Comparison of ENCODE assay signal across 16 cellular contexts in genomic region chr20:3454821-3455220, GRCh38.
"Had no signal": no experiment of that assay in that cellular context is flagged by ENCODE, and none has a peak within 500 bp of the region (broad histone marks: within the 10 kb centered on the region; RNA-seq: fewer than 3 reads in every experiment).

No MANE protein-coding gene starts in this region.

- FAIRE-seq: islet of Langerhans had no signal

- H3K4me1 Mint-ChIP-seq: naive thymus-derived CD4-positive, alpha-beta T cell; stimulated activated effector memory CD8-positive, alpha-beta T cell treated with anti-CD3 and anti-CD28 coated beads, Interleukin-12 subunit alpha, Interleukin-12 subunit beta, amount 100 ng/mL, for 72 hours had no signal

- H3K27ac Mint-ChIP-seq: effector memory CD8-positive, alpha-beta T cell; naive thymus-derived CD4-positive, alpha-beta T cell; stimulated activated effector memory CD8-positive, alpha-beta T cell treated with anti-CD3 and anti-CD28 coated beads, Interleukin-12 subunit alpha, Interleukin-12 subunit beta, amount 100 ng/mL, for 72 hours had no signal

- ATAC-seq: effector memory CD8-positive, alpha-beta T cell; gastrocnemius medialis; heart right ventricle; naive thymus-derived CD4-positive, alpha-beta T cell; right cardiac atrium; stimulated activated effector memory CD8-positive, alpha-beta T cell treated with anti-CD3 and anti-CD28 coated beads, Interleukin-12 subunit alpha, Interleukin-12 subunit beta, amount 100 ng/mL, for 72 hours; stimulated activated naive CD8-positive, alpha-beta T cell treated with anti-CD3 and anti-CD28 coated beads, Interleukin-15, Interleukin-2, amounts not matched to agents 100 U/mL and 50 U/mL, for 24 hours; upper lobe of right lung had no signal

- H3K36me3 Mint-ChIP-seq: naive thymus-derived CD4-positive, alpha-beta T cell; stimulated activated effector memory CD8-positive, alpha-beta T cell treated with anti-CD3 and anti-CD28 coated beads, Interleukin-12 subunit alpha, Interleukin-12 subunit beta, amount 100 ng/mL, for 72 hours had no signal

- H3K4me3 ChIP-seq: esophagus muscularis mucosa, gastrocnemius medialis, heart right ventricle, tibial nerve, upper lobe of right lung, vagina had no signal

- H3K4me3 Mint-ChIP-seq: effector memory CD8-positive, alpha-beta T cell; naive thymus-derived CD4-positive, alpha-beta T cell; stimulated activated effector memory CD8-positive, alpha-beta T cell treated with anti-CD3 and anti-CD28 coated beads, Interleukin-12 subunit alpha, Interleukin-12 subunit beta, amount 100 ng/mL, for 72 hours had no signal

- H3K27ac ChIP-seq: epithelial cell of prostate, esophagus muscularis mucosa, gastrocnemius medialis, heart right ventricle, upper lobe of right lung, vagina had no signal

- DNase-seq: effector memory CD8-positive, alpha-beta T cell; gastrocnemius medialis; heart right ventricle; mesendoderm; naive thymus-derived CD4-positive, alpha-beta T cell; right cardiac atrium; stimulated activated CD4-positive, alpha-beta T cell treated with anti-CD3 and anti-CD28 coated beads, Interleukin-4, amount 100 ng/mL, for 1 hour; stimulated activated CD8-positive, alpha-beta memory T cell treated with anti-CD3 and anti-CD28 coated beads, Interleukin-4, amount 100 ng/mL, for 48 hours; stimulated activated naive CD8-positive, alpha-beta T cell treated with anti-CD3 and anti-CD28 coated beads, Interleukin-15, Interleukin-2, amounts not matched to agents 100 U/mL and 50 U/mL, for 24 hours; upper lobe of right lung had no signal

- H3K4me1 ChIP-seq: esophagus muscularis mucosa, gastrocnemius medialis, heart right ventricle, tibial nerve, upper lobe of right lung, vagina had no signal

- H3K36me3 ChIP-seq: esophagus muscularis mucosa, gastrocnemius medialis, heart right ventricle, tibial nerve, upper lobe of right lung, vagina had no signal

- H3K9me3 ChIP-seq: esophagus muscularis mucosa, gastrocnemius medialis, heart right ventricle, tibial nerve, upper lobe of right lung, vagina had no signal

- H3K9me3 Mint-ChIP-seq: effector memory CD8-positive, alpha-beta T cell; stimulated activated effector memory CD8-positive, alpha-beta T cell treated with anti-CD3 and anti-CD28 coated beads, Interleukin-12 subunit alpha, Interleukin-12 subunit beta, amount 100 ng/mL, for 72 hours had no signal

- H3K27me3 ChIP-seq: gastrocnemius medialis, tibial nerve, upper lobe of right lung, vagina had no signal
